9 cellular contexts compared by ENCODE assay signal in the genomic region with DNA sequence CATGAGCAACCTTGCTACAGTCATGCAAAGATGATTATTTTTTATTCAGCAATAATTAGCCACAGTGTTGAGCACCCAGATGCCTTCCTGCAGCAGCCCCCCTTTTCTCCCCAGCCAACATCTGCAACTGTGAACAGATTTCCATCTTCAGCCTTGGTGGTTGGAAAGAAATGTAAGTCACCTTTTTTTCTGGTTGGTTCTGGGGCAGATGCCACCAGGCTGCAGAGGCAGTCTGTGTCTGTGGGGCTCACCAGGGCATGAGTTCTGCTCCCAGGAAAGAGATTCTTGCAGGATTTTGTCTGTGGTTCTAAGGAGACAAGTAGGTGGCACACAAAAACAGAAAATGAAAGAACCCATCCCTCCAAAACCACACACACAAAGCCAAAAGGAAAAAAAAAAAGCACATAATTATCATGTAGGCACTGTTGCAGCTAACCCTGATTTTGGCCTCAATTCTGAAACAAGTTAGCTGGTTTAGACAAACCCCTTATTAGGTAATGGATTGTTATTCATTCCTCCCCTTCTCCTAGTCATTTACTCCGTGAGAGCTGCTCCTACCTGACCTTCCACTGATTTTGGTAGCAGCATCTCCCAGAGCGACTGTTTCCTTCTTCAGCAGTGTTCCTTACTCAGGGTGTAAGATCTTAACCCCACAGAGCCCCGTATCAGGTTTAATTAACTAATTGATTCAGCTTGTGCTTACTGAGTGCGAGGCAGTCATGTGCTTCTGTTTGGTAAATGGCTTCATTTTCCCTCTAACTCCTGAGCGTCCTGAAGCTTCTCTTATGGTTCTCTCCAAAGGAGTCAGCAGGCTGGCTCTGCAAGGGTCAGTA. TPM values are rescaled to one million over a fixed set of nuclear protein-coding genes. Genes with fewer than 3 reads are reported as not detected.
DNase-seq lines count a peak whose midpoint lies in the region; ATAC-seq and TF ChIP-seq lines count a peak whose summit lies in the region.
"Had no signal": no experiment of that assay in that cellular context is flagged by ENCODE, and none has a peak within 500 bp of the region (broad histone marks: within the 10 kb centered on the region; RNA-seq: fewer than 3 reads in every experiment).

No MANE protein-coding gene starts in this region.

- TF ChIP-seq EP300 in tibial nerve (IDR thresholded peaks at IDR 0.05): no peak

- peaks cover 2 to 3% of the 10 kb centered on the region in 2 donors for H3K36me3 Mint-ChIP-seq in activated T-cell treated with anti-CD3 and anti-CD28 coated beads, Interleukin-2, amount 50 U/mL, for 72 hours (ENCODE audit: insufficient read depth in 2 of 2)
- peaks cover under 1% of the 10 kb centered on the region for H3K36me3 Mint-ChIP-seq in activated CD8-positive, alpha-beta T cell treated with anti-CD3 and anti-CD28 coated beads, Interleukin-2, amount 10 ng/mL, durations not matched to agents 7 days and 5 days (ENCODE audit: low read depth)
- H3K36me3 Mint-ChIP-seq in immature natural killer cell: no peaks in the 10 kb centered on the region

- WGBS in tibial nerve, 2 donors: 44 to 62% methylated on average over 5 of the region's 5 CpGs

- TF ChIP-seq CTCF in tibial nerve (IDR thresholded peaks at IDR 0.05): no peak

- CTCF ChIA-PET in activated CD8-positive, alpha-beta T cell treated with anti-CD3 and anti-CD28 coated beads, Interleukin-2, amount 10 ng/mL, durations not matched to agents 7 days and 5 days (lab: Charles Lee): interaction anchor here (1.5 to 2.6 kb wide), 2 partner anchors 17 to 19 kb away, joined by 7 to 11 read pairs; no protein-coding TSS in a partner anchor

- peak; percentile 2 to 14 for ATAC-seq in activated T-cell treated with anti-CD3 and anti-CD28 coated beads, Interleukin-2, amount 50 U/mL, for 72 hours (replicated peaks in 1 of 2)
- ATAC-seq in activated CD8-positive, alpha-beta T cell treated with anti-CD3 and anti-CD28 coated beads, Interleukin-2, amount 10 ng/mL, durations not matched to agents 7 days and 5 days: peak; percentile 13

- no peak overlapping the region for H3K4me3 ChIP-seq in tibial nerve

- H3K4me1 Mint-ChIP-seq in activated T-cell treated with anti-CD3 and anti-CD28 coated beads, Interleukin-2, amount 50 U/mL, for 72 hours (ENCODE audit: low read depth): peaks cover 76% of the 10 kb centered on the region
- H3K4me1 Mint-ChIP-seq in activated CD8-positive, alpha-beta T cell treated with anti-CD3 and anti-CD28 coated beads, Interleukin-2, amount 10 ng/mL, durations not matched to agents 7 days and 5 days (ENCODE audit: low read depth): peaks cover 62% of the 10 kb centered on the region
- peaks cover 41 to 77% of the 10 kb centered on the region in 2 donors for H3K4me1 Mint-ChIP-seq in immature natural killer cell

- no peaks in the 10 kb centered on the region for H3K27me3 Mint-ChIP-seq in activated T-cell treated with anti-CD3 and anti-CD28 coated beads, Interleukin-2, amount 50 U/mL, for 72 hours (ENCODE audit: low read depth)
- H3K27me3 Mint-ChIP-seq in activated CD8-positive, alpha-beta T cell treated with anti-CD3 and anti-CD28 coated beads, Interleukin-2, amount 10 ng/mL, durations not matched to agents 7 days and 5 days (ENCODE audit: low read depth): no peaks in the 10 kb centered on the region
- H3K27me3 Mint-ChIP-seq in immature natural killer cell (ENCODE audit: low read depth in 3 of 3): no peaks in the 10 kb centered on the region

- H3K27ac Mint-ChIP-seq in activated T-cell treated with anti-CD3 and anti-CD28 coated beads, Interleukin-2, amount 50 U/mL, for 72 hours: peak overlapping the region; percentile 12
- peak overlapping the region; percentile 1 for H3K27ac Mint-ChIP-seq in activated CD8-positive, alpha-beta T cell treated with anti-CD3 and anti-CD28 coated beads, Interleukin-2, amount 10 ng/mL, durations not matched to agents 7 days and 5 days
- peak overlapping the region in 4 of 6 donors; percentile 15 to 61 (median 47) for H3K27ac Mint-ChIP-seq in immature natural killer cell

- no peaks in the 10 kb centered on the region for H3K9me3 ChIP-seq in tibial nerve

- no peak for DNase-seq in activated T-cell treated with anti-CD3 and anti-CD28 coated beads, Interleukin-2, amount 50 U/mL, for 72 hours
- DNase-seq in activated T-cell treated with anti-CD3 and anti-CD28 coated beads for 4 hours (no peak), immature natural killer cell (no peak), tibial nerve (ENCODE audit: low spot score in 2 of 2) (no peak), NCI-H2029 treated with DMSO at 0.1 percent for 48 hours (lab: John Stamatoyannopoulos, UW) (no peak), NCI-H1092 (lab: John Stamatoyannopoulos, UW) (no peak), HPDE6-E6E7 (ENCODE audit: extremely low spot score) (no peak)
- DNase-seq in activated CD8-positive, alpha-beta T cell treated with anti-CD3 and anti-CD28 coated beads, Interleukin-2, amount 10 ng/mL, durations not matched to agents 7 days and 5 days: peak; percentile 20
- DNase-seq: SW 1271 had no signal

- H3K4me3 Mint-ChIP-seq in activated T-cell treated with anti-CD3 and anti-CD28 coated beads, Interleukin-2, amount 50 U/mL, for 72 hours: peak overlapping the region; percentile 84 to 94
- no peak overlapping the region for H3K4me3 Mint-ChIP-seq in activated CD8-positive, alpha-beta T cell treated with anti-CD3 and anti-CD28 coated beads, Interleukin-2, amount 10 ng/mL, durations not matched to agents 7 days and 5 days
- H3K4me3 Mint-ChIP-seq in immature natural killer cell: peak overlapping the region in 3 of 5 donors; percentile 39 to 52 (median 44)

- no peaks in the 10 kb centered on the region for H3K9me3 Mint-ChIP-seq in activated T-cell treated with anti-CD3 and anti-CD28 coated beads, Interleukin-2, amount 50 U/mL, for 72 hours
- no peaks in the 10 kb centered on the region for H3K9me3 Mint-ChIP-seq in activated CD8-positive, alpha-beta T cell treated with anti-CD3 and anti-CD28 coated beads, Interleukin-2, amount 10 ng/mL, durations not matched to agents 7 days and 5 days (ENCODE audit: insufficient read depth)
- no peaks in the 10 kb centered on the region for H3K9me3 Mint-ChIP-seq in immature natural killer cell

- POLR2A ChIA-PET in activated CD8-positive, alpha-beta T cell treated with anti-CD3 and anti-CD28 coated beads, Interleukin-2, amount 10 ng/mL, durations not matched to agents 7 days and 5 days (lab: Charles Lee): interaction anchor here (0.8 kb wide), 2 partner anchors 10 to 11 kb away, joined by 3 read pairs; no protein-coding TSS in a partner anchor

- no peaks in the 10 kb centered on the region for H3K36me3 ChIP-seq in tibial nerve

- TF ChIP-seq POLR2A in tibial nerve (IDR thresholded peaks at IDR 0.05): no peak

- H3K27ac ChIP-seq in tibial nerve: peak overlapping the region in 3 of 4 donors; percentile 73 to 89 (median 88)

- H3K4me1 ChIP-seq in tibial nerve: peaks cover 2 to 57% (median 41%) of the 10 kb centered on the region in 4 donors

- H3K27me3 ChIP-seq in tibial nerve: no peaks in the 10 kb centered on the region

RNA-seq across cellular contexts. Expression of a gene that starts 36.5 kb away (rescaled TPM):
- total RNA-seq in activated T-cell treated with anti-CD3 and anti-CD28 coated beads, Interleukin-2, amount 50 U/mL, for 72 hours: 10 to 100 TPM; 50.2 to 67.6 TPM
- total RNA-seq in activated CD8-positive, alpha-beta T cell treated with anti-CD3 and anti-CD28 coated beads, Interleukin-2, amount 10 ng/mL, durations not matched to agents 7 days and 5 days: 10 to 100 TPM; 20.7 to 21.2 TPM
- 10 to 100 TPM; 18.5 to 30.0 (median 22.5) TPM for polyA plus RNA-seq in immature natural killer cell
- total RNA-seq in tibial nerve: 10 to 100 TPM; 47.9 to 78.6 (median 60.0) TPM
